ENCODE assay signal across 16 cellular contexts in genomic region chr11:61298663-61299244, GRCh38. TPM values are rescaled to one million over a fixed set of nuclear protein-coding genes. Genes with fewer than 3 reads are reported as not detected.
DNase-seq lines count a peak whose midpoint lies in the region; ATAC-seq and TF ChIP-seq lines count a peak whose summit lies in the region.
"Had no signal": no experiment of that assay in that cellular context is flagged by ENCODE, and none has a peak within 500 bp of the region (broad histone marks: within the 10 kb centered on the region; RNA-seq: fewer than 3 reads in every experiment).

No MANE protein-coding gene starts in this region.

- DNase-seq in HuH-7 (ENCODE audit: low spot score) (peak; percentile 94), choroid plexus epithelial cell (ENCODE audit: low read depth) (peak; percentile 23), islet precursor cell (no peak)
- no peak for DNase-seq in naive thymus-derived CD8-positive, alpha-beta T cell
- DNase-seq in stimulated activated CD4-positive, alpha-beta T cell treated with anti-CD3 and anti-CD28 coated beads, Interleukin-1b, Interleukin-23, amount 100 ng/mL, for 48 hours, result no peak
- DNase-seq in activated T-helper 1 cell treated with anti-CD3 and anti-CD28 coated beads, Interleukin-12 subunit alpha, Interleukin-12 subunit beta, Interleukin-2, Interleukin-4 antibody, amounts not matched to agents 30 ng/mL and 10 ng/mL and 1 ng/mL, durations not matched to agents 14 hours and 24 hours and 36 hours (ENCODE audit: low spot score), result no peak
- DNase-seq: cortex of kidney, DMS79 treated with DMSO at 0.1 percent for 48 hours, foreskin keratinocyte, HCEC 1CT, NCI-H1417, NCI-H510A treated with DMSO at 0.1 percent for 48 hours had no signal

- H3K27ac Mint-ChIP-seq in naive thymus-derived CD8-positive, alpha-beta T cell, result peak overlapping the region in 6 of 10 donors; percentile 8 to 76 (median 70)
- H3K27ac Mint-ChIP-seq in activated T-helper 1 cell treated with anti-CD3 and anti-CD28 coated beads, Interleukin-12 subunit alpha, Interleukin-12 subunit beta, Interleukin-2, Interleukin-4 antibody, amounts not matched to agents 30 ng/mL and 10 ng/mL and 1 ng/mL, durations not matched to agents 14 hours and 24 hours and 36 hours, result no peak overlapping the region

- peaks cover 24 to 42% (median 35%) of the 10 kb centered on the region in 4 donors for H3K4me1 Mint-ChIP-seq in naive thymus-derived CD8-positive, alpha-beta T cell
- H3K4me1 Mint-ChIP-seq in activated T-helper 1 cell treated with anti-CD3 and anti-CD28 coated beads, Interleukin-12 subunit alpha, Interleukin-12 subunit beta, Interleukin-2, Interleukin-4 antibody, amounts not matched to agents 30 ng/mL and 10 ng/mL and 1 ng/mL, durations not matched to agents 14 hours and 24 hours and 36 hours (ENCODE audit: low read depth), result peaks cover 28% of the 10 kb centered on the region

- ATAC-seq in naive thymus-derived CD8-positive, alpha-beta T cell, result no peak
- ATAC-seq in HG02885 (IDR thresholded peaks at IDR 0.05; ENCODE audit: poor library complexity, unreplicated experiment), result no peak
- ATAC-seq: foreskin keratinocyte had no signal

- peaks cover 28% of the 10 kb centered on the region for H3K4me1 ChIP-seq in ACC112 (ENCODE audit: control insufficient read depth, insufficient read depth, low read length, unreplicated experiment)

- peaks cover 34% of the 10 kb centered on the region; the same call in 1 of the 2 replicates for H3K36me3 ChIP-seq in ACC112 (ENCODE audit: insufficient read depth, low read length)

- no peaks in the 10 kb centered on the region for H3K27me3 ChIP-seq in ACC112 (ENCODE audit: insufficient read depth, low read length)

- no peaks in the 10 kb centered on the region for H3K79me2 ChIP-seq in ACC112 (ENCODE audit: control insufficient read depth, insufficient read depth, low read length, unreplicated experiment)

- no peak overlapping the region for H3K4me3 ChIP-seq in ACC112 (ENCODE audit: low read depth, low read length)
- no peak overlapping the region for H3K4me3 ChIP-seq in choroid plexus epithelial cell (ENCODE audit: low read depth, low read length)

- H2AFZ ChIP-seq in ACC112 (ENCODE audit: low read length, unreplicated experiment), result no peak overlapping the region

- POLR2A ChIA-PET in naive thymus-derived CD8-positive, alpha-beta T cell (lab: Charles Lee), result interaction anchor here (2.1 kb wide), 1 partner anchor 10 kb away, joined by 6 read pairs; no protein-coding TSS in a partner anchor

- peak overlapping the region in 2 of 10 donors; percentile 30 for H3K4me3 Mint-ChIP-seq in naive thymus-derived CD8-positive, alpha-beta T cell
- no peak overlapping the region for H3K4me3 Mint-ChIP-seq in activated T-helper 1 cell treated with anti-CD3 and anti-CD28 coated beads, Interleukin-12 subunit alpha, Interleukin-12 subunit beta, Interleukin-2, Interleukin-4 antibody, amounts not matched to agents 30 ng/mL and 10 ng/mL and 1 ng/mL, durations not matched to agents 14 hours and 24 hours and 36 hours

- peaks cover 0 to 55% (median 18%) of the 10 kb centered on the region in 3 donors for H3K36me3 Mint-ChIP-seq in naive thymus-derived CD8-positive, alpha-beta T cell
- H3K36me3 Mint-ChIP-seq in activated T-helper 1 cell treated with anti-CD3 and anti-CD28 coated beads, Interleukin-12 subunit alpha, Interleukin-12 subunit beta, Interleukin-2, Interleukin-4 antibody, amounts not matched to agents 30 ng/mL and 10 ng/mL and 1 ng/mL, durations not matched to agents 14 hours and 24 hours and 36 hours (ENCODE audit: low read depth), result peaks cover 50% of the 10 kb centered on the region

- peak overlapping the region; percentile 84 for H3K27ac ChIP-seq in ACC112 (ENCODE audit: low read depth, low read length)
- H3K27ac ChIP-seq: foreskin keratinocyte had no signal

- H3K27me3 Mint-ChIP-seq in naive thymus-derived CD8-positive, alpha-beta T cell, result peaks cover 0 to 2% (median 0%) of the 10 kb centered on the region in 5 donors
- H3K27me3 Mint-ChIP-seq in activated T-helper 1 cell treated with anti-CD3 and anti-CD28 coated beads, Interleukin-12 subunit alpha, Interleukin-12 subunit beta, Interleukin-2, Interleukin-4 antibody, amounts not matched to agents 30 ng/mL and 10 ng/mL and 1 ng/mL, durations not matched to agents 14 hours and 24 hours and 36 hours (ENCODE audit: insufficient read depth), result peaks cover 4% of the 10 kb centered on the region

- intact Hi-C loops in activated T-helper 1 cell treated with anti-CD3 and anti-CD28 coated beads, Interleukin-12 subunit alpha, Interleukin-12 subunit beta, Interleukin-2, Interleukin-4 antibody, amounts not matched to agents 30 ng/mL and 10 ng/mL and 1 ng/mL, durations not matched to agents 14 hours and 24 hours and 36 hours (cut with micrococcal nuclease), result no loop called here

- H3K9me3 Mint-ChIP-seq in naive thymus-derived CD8-positive, alpha-beta T cell, result no peaks in the 10 kb centered on the region
- no peaks in the 10 kb centered on the region for H3K9me3 Mint-ChIP-seq in activated T-helper 1 cell treated with anti-CD3 and anti-CD28 coated beads, Interleukin-12 subunit alpha, Interleukin-12 subunit beta, Interleukin-2, Interleukin-4 antibody, amounts not matched to agents 30 ng/mL and 10 ng/mL and 1 ng/mL, durations not matched to agents 14 hours and 24 hours and 36 hours

- no peak for TF ChIP-seq CTCF in choroid plexus epithelial cell (conservative IDR thresholded peaks at IDR 0.05; ENCODE audit: low read depth, low read length)

RNA-seq across cellular contexts. Expression of gene VWCE, which starts 3.6 kb away (rescaled TPM):
- total RNA-seq in naive thymus-derived CD8-positive, alpha-beta T cell, result under 1 TPM; 0.94 to 0.99 TPM
- polyA plus RNA-seq in naive thymus-derived CD8-positive, alpha-beta T cell, result not detected
- total RNA-seq in activated T-helper 1 cell treated with anti-CD3 and anti-CD28 coated beads, Interleukin-12 subunit alpha, Interleukin-12 subunit beta, Interleukin-2, Interleukin-4 antibody, amounts not matched to agents 30 ng/mL and 10 ng/mL and 1 ng/mL, durations not matched to agents 14 hours and 24 hours and 36 hours, result 9.4 and 10.9 TPM in 2 replicates

RNA-seq across cellular contexts. Expression of gene DDB1, which starts 34.2 kb away (rescaled TPM):
- total RNA-seq in naive thymus-derived CD8-positive, alpha-beta T cell, result 100 to 1,000 TPM; 181 to 184 TPM
- 100 to 1,000 TPM; 105 to 125 (median 124) TPM for polyA plus RNA-seq in naive thymus-derived CD8-positive, alpha-beta T cell
- 259 and 270 TPM in 2 replicates for total RNA-seq in activated T-helper 1 cell treated with anti-CD3 and anti-CD28 coated beads, Interleukin-12 subunit alpha, Interleukin-12 subunit beta, Interleukin-2, Interleukin-4 antibody, amounts not matched to agents 30 ng/mL and 10 ng/mL and 1 ng/mL, durations not matched to agents 14 hours and 24 hours and 36 hours

RNA-seq across cellular contexts. Expression of gene TKFC, which starts 34.3 kb away (rescaled TPM):
- 10 to 100 TPM; 34.3 to 36.1 TPM for total RNA-seq in naive thymus-derived CD8-positive, alpha-beta T cell
- 10 to 100 TPM; 18.3 to 25.3 (median 18.4) TPM for polyA plus RNA-seq in naive thymus-derived CD8-positive, alpha-beta T cell
- 71.2 and 78.2 TPM in 2 replicates for total RNA-seq in activated T-helper 1 cell treated with anti-CD3 and anti-CD28 coated beads, Interleukin-12 subunit alpha, Interleukin-12 subunit beta, Interleukin-2, Interleukin-4 antibody, amounts not matched to agents 30 ng/mL and 10 ng/mL and 1 ng/mL, durations not matched to agents 14 hours and 24 hours and 36 hours

RNA-seq across cellular contexts. Expression of gene PGA5, which starts 57.8 kb away (rescaled TPM):
- total RNA-seq in naive thymus-derived CD8-positive, alpha-beta T cell, result not detected
- polyA plus RNA-seq in naive thymus-derived CD8-positive, alpha-beta T cell, result not detected
- not detected in 2 replicates for total RNA-seq in activated T-helper 1 cell treated with anti-CD3 and anti-CD28 coated beads, Interleukin-12 subunit alpha, Interleukin-12 subunit beta, Interleukin-2, Interleukin-4 antibody, amounts not matched to agents 30 ng/mL and 10 ng/mL and 1 ng/mL, durations not matched to agents 14 hours and 24 hours and 36 hours
- total RNA-seq: foreskin keratinocyte had no signal
- polyA plus RNA-seq: foreskin keratinocyte, keratinocyte, neural cell had no signal

Comparison
In these comparisons a context has a peak if more than half of its experiments do, and no peak if none do; other contexts are left out.
1. DNase-seq: peak in HuH-7 (single experiment) and choroid plexus epithelial cell (single experiment); none in naive thymus-derived CD8-positive, alpha-beta T cell (0 of 10), islet precursor cell (single experiment), stimulated activated CD4-positive, alpha-beta T cell treated with anti-CD3 and anti-CD28 coated beads, Interleukin-1b, Interleukin-23, amount 100 ng/mL, for 48 hours (single experiment) and activated T-helper 1 cell treated with anti-CD3 and anti-CD28 coated beads, Interleukin-12 subunit alpha, Interleukin-12 subunit beta, Interleukin-2, Interleukin-4 antibody, amounts not matched to agents 30 ng/mL and 10 ng/mL and 1 ng/mL, durations not matched to agents 14 hours and 24 hours and 36 hours (single experiment).